Comparison of ENCODE assay signal across 8 cellular contexts in genomic region chr7:72827839-72828591, GRCh38. TPM values are rescaled to one million over a fixed set of nuclear protein-coding genes. Genes with fewer than 3 reads are reported as not detected.
DNase-seq lines count a peak whose midpoint lies in the region; ATAC-seq and TF ChIP-seq lines count a peak whose summit lies in the region.
"Not testable (repeated sequence)": the region's sequence is repeated elsewhere in the genome, so short reads cannot be mapped to it uniquely, and the experiment has no call there.

TYW1B (minus strand) TSS chr7:72828200; CDS start chr7:72828075, 125 bp downstream.

- H3K9ac ChIP-seq in SK-N-SH, result peak within 1 kb of the TSS; percentile 72

- H3K79me2 ChIP-seq in SK-N-SH (ENCODE audit: insufficient read depth), result peaks cover 48% of the 10 kb centered on the region

- H3K27me3 ChIP-seq in SK-N-SH (ENCODE audit: insufficient read depth), result not testable (repeated sequence)

- H2AFZ ChIP-seq in SK-N-SH (ENCODE audit: low read depth), result peak within 1 kb of the TSS; percentile 94

- peaks cover 13 to 23% of the 10 kb centered on the region in 2 experiments for H3K36me3 ChIP-seq in SK-N-SH (replicated peaks in 1 of 2; ENCODE audit: control insufficient read depth in 1 of 2, insufficient read depth in 2 of 2, low read length in 1 of 2)

- not testable (repeated sequence) for H3K9me2 ChIP-seq in SK-N-SH

- not testable (repeated sequence) for H3K9me3 ChIP-seq in SK-N-SH

- H3K9me3 Mint-ChIP-seq in activated naive CD4-positive, alpha-beta T cell treated with anti-CD3 and anti-CD28 coated beads, Interleukin-2, amount 50 U/mL, for 72 hours, result not testable (repeated sequence)

- not testable (repeated sequence) for TF ChIP-seq EP300 in SK-N-SH (IDR thresholded peaks at IDR 0.05; ENCODE audit: borderline replicate concordance in 1 of 2, low read depth in 1 of 2, low read length in 1 of 2)

- H3K4me3 ChIP-seq in SK-N-SH (ENCODE audit: low read depth in 2 of 2, low read length in 1 of 2), result peak within 1 kb of the TSS; percentile 80 to 93

- WGBS in SK-N-SH (ENCODE audit: low lambda C conversion rate), result under 1% methylated on average over 38 of the region's 49 CpGs

- H4K20me1 ChIP-seq in SK-N-SH (ENCODE audit: insufficient read depth), result not testable (repeated sequence)

- TF ChIP-seq CTCF in GM10248 (IDR thresholded peaks at IDR 0.05; ENCODE audit: control extremely low read depth, extremely low read depth, low read depth, missing control alignments); SK-N-SH (IDR thresholded peaks at IDR 0.05): not testable (repeated sequence)

- CTCF ChIA-PET in GM10248 (lab: Yijun Ruan, JAX), result interaction anchor here (2.0 kb wide), 1 partner anchor 87 kb away, joined by 6 read pairs; no protein-coding TSS in a partner anchor
- CTCF ChIA-PET in SK-N-SH (lab: Yijun Ruan, JAX), result not testable (repeated sequence)

- POLR2A ChIA-PET in GM10248 (lab: Yijun Ruan, JAX); SK-N-SH (lab: Yijun Ruan, JAX): not testable (repeated sequence)

- peak within 1 kb of the TSS; percentile 90 to 93 for H3K27ac Mint-ChIP-seq in activated naive CD4-positive, alpha-beta T cell treated with anti-CD3 and anti-CD28 coated beads, Interleukin-2, amount 50 U/mL, for 72 hours

- H3K27ac ChIP-seq in SK-N-SH (ENCODE audit: low read depth in 2 of 2, low read length in 1 of 2), result peak within 1 kb of the TSS; percentile 83 to 84

- DNase-seq in GM10248 (ENCODE audit: extremely low spot score), result peak; percentile 83
- DNase-seq in NCI-H1092 (lab: John Stamatoyannopoulos, UW), result peak; percentile 99
- peak; percentile 84 for DNase-seq in SK-N-SH
- peak; percentile 98 to 99 for DNase-seq in activated naive CD4-positive, alpha-beta T cell treated with anti-CD3 and anti-CD28 coated beads, Interleukin-2, amount 50 U/mL, for 72 hours (ENCODE audit: low spot score in 2 of 2)
- peak; percentile 98 for DNase-seq in globus pallidus (ENCODE audit: low spot score)
- peak; percentile 88 for DNase-seq in non-pigmented ciliary epithelial cell (ENCODE audit: low read depth)
- peak; percentile 99 for DNase-seq in superior temporal gyrus (ENCODE audit: extremely low spot score)

- not testable (repeated sequence) for H3K4me1 ChIP-seq in SK-N-SH (ENCODE audit: control insufficient read depth in 1 of 2, insufficient read depth in 2 of 2, low read depth in 1 of 2, low read length in 1 of 2)

- H3K4me2 ChIP-seq in SK-N-SH, result peak within 1 kb of the TSS; percentile 82

- peaks cover 17 to 25% of the 10 kb centered on the region in 2 donors for H3K36me3 Mint-ChIP-seq in activated naive CD4-positive, alpha-beta T cell treated with anti-CD3 and anti-CD28 coated beads, Interleukin-2, amount 50 U/mL, for 72 hours

- TF ChIP-seq RAD21 in SK-N-SH (IDR thresholded peaks at IDR 0.05; ENCODE audit: low read length), result not testable (repeated sequence)

- ATAC-seq in HG02610 (IDR thresholded peaks at IDR 0.05; ENCODE audit: unreplicated experiment), result peak; percentile 94
- ATAC-seq in activated naive CD4-positive, alpha-beta T cell treated with anti-CD3 and anti-CD28 coated beads, Interleukin-2, amount 50 U/mL, for 72 hours, result peak; percentile 93 to 94

- H3F3A ChIP-seq in SK-N-SH (replicated peaks; ENCODE audit: insufficient read depth), result peaks cover 36% of the 10 kb centered on the region

TF ChIP-seq in SK-N-SH, 30 proteins besides CTCF, POLR2A, EP300 and RAD21:
- TF ChIP-seq USF2 (IDR thresholded peaks at IDR 0.05; ENCODE audit: borderline replicate concordance, low read depth, low read length), result peak; percentile 41; the same call in 1 of the 2 replicates
- TF ChIP-seq ELF1 (IDR thresholded peaks at IDR 0.05), result peak; percentile 82
- TF ChIP-seq CHD2 (IDR thresholded peaks at IDR 0.05; ENCODE audit: low read length, partially characterized antibody), result peak; percentile 68
- TF ChIP-seq, protein P1, sequence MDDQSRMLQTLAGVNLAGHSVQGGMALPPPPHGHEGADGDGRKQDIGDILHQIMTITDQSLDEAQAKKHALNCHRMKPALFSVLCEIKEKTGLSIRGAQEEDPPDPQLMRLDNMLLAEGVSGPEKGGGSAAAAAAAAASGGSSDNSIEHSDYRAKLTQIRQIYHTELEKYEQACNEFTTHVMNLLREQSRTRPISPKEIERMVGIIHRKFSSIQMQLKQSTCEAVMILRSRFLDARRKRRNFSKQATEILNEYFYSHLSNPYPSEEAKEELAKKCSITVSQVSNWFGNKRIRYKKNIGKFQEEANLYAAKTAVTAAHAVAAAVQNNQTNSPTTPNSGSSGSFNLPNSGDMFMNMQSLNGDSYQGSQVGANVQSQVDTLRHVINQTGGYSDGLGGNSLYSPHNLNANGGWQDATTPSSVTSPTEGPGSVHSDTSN (IDR thresholded peaks at IDR 0.05), result peak; percentile 99
- TF ChIP-seq NRF1 (IDR thresholded peaks at IDR 0.05; ENCODE audit: low read depth, low read length), result peak; percentile 30; the same call in 1 of the 2 replicates
- TF ChIP-seq TAF1 (IDR thresholded peaks at IDR 0.05; ENCODE audit: borderline replicate concordance, low read depth, low read length), result peak; percentile 86
- TF ChIP-seq GABPA (IDR thresholded peaks at IDR 0.05; ENCODE audit: low read depth), result peak; percentile 83
- TF ChIP-seq IRF3 (IDR thresholded peaks at IDR 0.05; ENCODE audit: low read depth, low read length), result peak; percentile 43; the same call in 1 of the 2 replicates
- TF ChIP-seq RFX5 (IDR thresholded peaks at IDR 0.05; ENCODE audit: low read length), result peak; percentile 78
- peak; percentile 89 for TF ChIP-seq POLR2AphosphoS5 (IDR thresholded peaks at IDR 0.05; ENCODE audit: low read depth, low read length)
- TF ChIP-seq MXI1 (IDR thresholded peaks at IDR 0.05; ENCODE audit: low read depth, low read length), result peak; percentile 93
- TF ChIP-seq MAX (IDR thresholded peaks at IDR 0.05; ENCODE audit: low read depth), result peak; percentile 66
- peak; percentile 58; the same call in 1 of the 2 replicates for TF ChIP-seq SIN3A (IDR thresholded peaks at IDR 0.05; ENCODE audit: borderline replicate concordance, low read depth, low read length)

RNA-seq across cellular contexts. Expression of gene TYW1B, which starts in this region (rescaled TPM):
- 1.4 and 1.8 TPM in 2 replicates for polyA plus RNA-seq in SK-N-SH (2012; rRNA removed)
- polyA plus RNA-seq in SK-N-SH (2012; cell fraction: cytosol; rRNA removed), result 1.4 and 1.7 TPM in 2 replicates
- 1.6 and 3.4 TPM in 2 replicates for polyA plus RNA-seq in SK-N-SH (2012; cell fraction: nucleus; rRNA removed)
- total RNA-seq in activated naive CD4-positive, alpha-beta T cell treated with anti-CD3 and anti-CD28 coated beads, Interleukin-2, amount 50 U/mL, for 72 hours, result 1 to 10 TPM; 2.1 to 2.8 TPM

Comparison
In these comparisons a context has a peak if more than half of its experiments do, and no peak if none do; other contexts are left out.
1. Peak in every context shown above with its lines: DNase-seq, ATAC-seq, H3K4me3 ChIP-seq and H3K27ac ChIP-seq.